Comparison of ENCODE assay signal across 9 cellular contexts in genomic region chr1:231724876-231725647, GRCh38.
A peak's percentile ranks its signal among the peaks of the same experiment; 100 is the strongest.
DNase-seq lines count a peak whose midpoint lies in the region; ATAC-seq, FAIRE-seq and TF ChIP-seq lines count a peak whose summit lies in the region.
"Had no signal": no experiment of that assay in that cellular context is flagged by ENCODE, and none has a peak within 500 bp of the region (broad histone marks: within the 10 kb centered on the region; RNA-seq: fewer than 3 reads in every experiment).

No MANE protein-coding gene starts in this region.

- H3K27ac ChIP-seq in keratinocyte (ENCODE audit: control insufficient read depth, insufficient read depth, low read length), result no peak overlapping the region

- H3K9me3 Mint-ChIP-seq in activated naive CD8-positive, alpha-beta T cell treated with anti-CD3 and anti-CD28 coated beads, Interleukin-2, amount 50 U/mL, for 24 hours, result no peaks in the 10 kb centered on the region
- H3K9me3 Mint-ChIP-seq: activated naive CD8-positive, alpha-beta T cell treated with anti-CD3 and anti-CD28 coated beads, Interleukin-2, amount 10 ng/mL, durations not matched to agents 7 days and 5 days had no signal

- no peak overlapping the region for H3K4me3 ChIP-seq in keratinocyte (ENCODE audit: control insufficient read depth in 2 of 3, extremely low read depth in 1 of 3, insufficient read depth in 2 of 3, low read depth in 1 of 3, low read length in 3 of 3)

- peak; percentile 38 to 70 (median 57) for TF ChIP-seq CTCF in keratinocyte (optimal IDR thresholded peaks at IDR 0.05 in 1 of 3, IDR thresholded peaks at IDR 0.05 in 1 of 3, conservative IDR thresholded peaks at IDR 0.05 in 1 of 3; ENCODE audit: extremely low read depth in 1 of 3, insufficient read depth in 2 of 3, low read length in 3 of 3)

- no peaks in the 10 kb centered on the region for H3K79me2 ChIP-seq in keratinocyte (ENCODE audit: control insufficient read depth, insufficient read depth, low read length)

- H3K27ac Mint-ChIP-seq in activated naive CD8-positive, alpha-beta T cell treated with anti-CD3 and anti-CD28 coated beads, Interleukin-2, amount 50 U/mL, for 24 hours, result no peak overlapping the region
- H3K27ac Mint-ChIP-seq: activated naive CD8-positive, alpha-beta T cell treated with anti-CD3 and anti-CD28 coated beads, Interleukin-2, amount 10 ng/mL, durations not matched to agents 7 days and 5 days had no signal

- no peak overlapping the region for H3K4me2 ChIP-seq in keratinocyte (ENCODE audit: control insufficient read depth, extremely low read depth, insufficient read depth, low read depth, low read length)

- no peak overlapping the region for H3K9ac ChIP-seq in keratinocyte (ENCODE audit: control insufficient read depth, extremely low read depth, insufficient read depth, low read length)

- DNase-seq in NCI-H1436 (lab: John Stamatoyannopoulos, UW) (peak; percentile 30), NCI-H1436 treated with DMSO at 0.1 percent for 48 hours (lab: John Stamatoyannopoulos, UW) (no peak), NCI-H1694 (lab: John Stamatoyannopoulos, UW) (peak; percentile 43), keratinocyte (ENCODE audit: low read depth, low spot score) (no peak), 8988T (no peak)
- peak; percentile 28 for DNase-seq in activated naive CD8-positive, alpha-beta T cell treated with anti-CD3 and anti-CD28 coated beads, Interleukin-2, amount 50 U/mL, for 24 hours
- DNase-seq in activated T-cell treated with anti-CD3 and anti-CD28 coated beads, Interleukin-2, amount 50 U/mL, for 1 hour, result no peak
- DNase-seq: activated naive CD8-positive, alpha-beta T cell treated with anti-CD3 and anti-CD28 coated beads, Interleukin-2, amount 10 ng/mL, durations not matched to agents 7 days and 5 days had no signal

- no peaks in the 10 kb centered on the region for H3K9me1 ChIP-seq in keratinocyte (ENCODE audit: control insufficient read depth, extremely low read depth, insufficient read depth, low read length)

- H3K4me1 Mint-ChIP-seq in activated naive CD8-positive, alpha-beta T cell treated with anti-CD3 and anti-CD28 coated beads, Interleukin-2, amount 50 U/mL, for 24 hours, result peaks cover 2% of the 10 kb centered on the region

- no peaks in the 10 kb centered on the region for H4K20me1 ChIP-seq in keratinocyte (ENCODE audit: control insufficient read depth, extremely low read depth, insufficient read depth, low read length)

- no peaks in the 10 kb centered on the region for H3K36me3 ChIP-seq in keratinocyte (ENCODE audit: control insufficient read depth in 2 of 2, extremely low read depth in 1 of 2, insufficient read depth in 2 of 2, low read length in 2 of 2)

- H3K27me3 Mint-ChIP-seq in activated naive CD8-positive, alpha-beta T cell treated with anti-CD3 and anti-CD28 coated beads, Interleukin-2, amount 50 U/mL, for 24 hours, result no peaks in the 10 kb centered on the region
- H3K27me3 Mint-ChIP-seq: activated naive CD8-positive, alpha-beta T cell treated with anti-CD3 and anti-CD28 coated beads, Interleukin-2, amount 10 ng/mL, durations not matched to agents 7 days and 5 days had no signal

- peak; percentile 71 for ATAC-seq in GM19455 (IDR thresholded peaks at IDR 0.05; ENCODE audit: unreplicated experiment)
- ATAC-seq in activated naive CD8-positive, alpha-beta T cell treated with anti-CD3 and anti-CD28 coated beads, Interleukin-2, amount 50 U/mL, for 24 hours, result peak; percentile 49

- no peaks in the 10 kb centered on the region for H3K9me3 ChIP-seq in keratinocyte (ENCODE audit: control insufficient read depth, low read depth, low read length)

- H3K36me3 Mint-ChIP-seq in activated naive CD8-positive, alpha-beta T cell treated with anti-CD3 and anti-CD28 coated beads, Interleukin-2, amount 50 U/mL, for 24 hours (ENCODE audit: low read depth), result no peaks in the 10 kb centered on the region

- H2AFZ ChIP-seq in keratinocyte (ENCODE audit: control insufficient read depth, low read length), result no peak overlapping the region

- FAIRE-seq in keratinocyte (lab: Jason Lieb, UNC), result no peak

- H3K4me3 Mint-ChIP-seq in activated naive CD8-positive, alpha-beta T cell treated with anti-CD3 and anti-CD28 coated beads, Interleukin-2, amount 50 U/mL, for 24 hours, result no peak overlapping the region
- H3K4me3 Mint-ChIP-seq: activated naive CD8-positive, alpha-beta T cell treated with anti-CD3 and anti-CD28 coated beads, Interleukin-2, amount 10 ng/mL, durations not matched to agents 7 days and 5 days had no signal

- no peaks in the 10 kb centered on the region for H3K4me1 ChIP-seq in keratinocyte (ENCODE audit: control insufficient read depth, extremely low read depth, insufficient read depth, low read length)

- H3K27me3 ChIP-seq in keratinocyte (ENCODE audit: control insufficient read depth, extremely low read depth, insufficient read depth, low read length), result no peaks in the 10 kb centered on the region

- dilution Hi-C loops in keratinocyte (cut with MboI; ENCODE audit: extremely low pct_ligation_motif_present, low sequenced_read_pairs), result no loop called here

Comparison
In these comparisons a context has a peak if more than half of its experiments do, and no peak if none do; other contexts are left out.
1. DNase-seq: peak in NCI-H1436 (single experiment), NCI-H1694 (single experiment) and activated naive CD8-positive, alpha-beta T cell treated with anti-CD3 and anti-CD28 coated beads, Interleukin-2, amount 50 U/mL, for 24 hours (single experiment); none in NCI-H1436 treated with DMSO at 0.1 percent for 48 hours (single experiment), keratinocyte (single experiment), 8988T (single experiment) and activated T-cell treated with anti-CD3 and anti-CD28 coated beads, Interleukin-2, amount 50 U/mL, for 1 hour (single experiment).